ENCODE assay signal across 23 cellular contexts in genomic region chr1:4210043-4210442, GRCh38.
DNase-seq lines count a peak whose midpoint lies in the region; ATAC-seq and TF ChIP-seq lines count a peak whose summit lies in the region.
"Had no signal": no experiment of that assay in that cellular context is flagged by ENCODE, and none has a peak within 500 bp of the region (broad histone marks: within the 10 kb centered on the region; RNA-seq: fewer than 3 reads in every experiment).

No MANE protein-coding gene starts in this region.

- H3K4me1 ChIP-seq in upper lobe of right lung = no peaks in the 10 kb centered on the region
- H3K4me1 ChIP-seq: A549, BE2C had no signal

- TF ChIP-seq CTCF in upper lobe of right lung (IDR thresholded peaks at IDR 0.05) = no peak

- no peaks in the 10 kb centered on the region for H3K36me3 ChIP-seq in upper lobe of right lung
- H3K36me3 ChIP-seq: BE2C, BLaER1 had no signal

- DNase-seq in NCI-H82 (lab: John Stamatoyannopoulos, UW) (peak; percentile 65), NCI-H82 treated with DMSO at 0.1 percent for 48 hours (lab: John Stamatoyannopoulos, UW; ENCODE audit: unreplicated experiment) (no peak), AG20443 (ENCODE audit: low spot score) (peak; percentile 0), mesenteric fat pad (ENCODE audit: low spot score) (peak; percentile 51), upper lobe of right lung (no peak)
- DNase-seq: BE2C; C1 segment of cervical spinal cord; CD4-positive, alpha-beta memory T cell; CD4-positive, CD25-positive, alpha-beta regulatory T cell; CD8-positive, alpha-beta memory T cell; COR-L47; DMS 273 treated with DMSO at 0.1 percent for 48 hours; DMS153; DMS53; DMS79; DND-41; EL; GDM1 had no signal

- intact Hi-C loops in upper lobe of right lung (cut with DNase I) = no loop called here

- H3K9me3 ChIP-seq in upper lobe of right lung = peaks cover under 1% of the 10 kb centered on the region
- H3K9me3 ChIP-seq: A549, BE2C had no signal

- no peaks in the 10 kb centered on the region for H3K27me3 ChIP-seq in upper lobe of right lung
- H3K27me3 ChIP-seq: BE2C, BLaER1 had no signal

- no peak overlapping the region for H3K27ac ChIP-seq in upper lobe of right lung
- H3K27ac ChIP-seq: 22Rv1, A549, BLaER1 had no signal

- no peak overlapping the region for H3K4me3 ChIP-seq in upper lobe of right lung
- H3K4me3 ChIP-seq: A549, BLaER1, GM12878 had no signal

- ATAC-seq in upper lobe of right lung (no peak), GM19035 (IDR thresholded peaks at IDR 0.05; ENCODE audit: unreplicated experiment) (no peak)
- ATAC-seq: A549, GM12878 had no signal

Comparison
In these comparisons a context has a peak if more than half of its experiments do, and no peak if none do; other contexts are left out.
1. DNase-seq: peak in NCI-H82 (single experiment), AG20443 (single experiment) and mesenteric fat pad (single experiment); none in NCI-H82 treated with DMSO at 0.1 percent for 48 hours (single experiment) and upper lobe of right lung (single experiment).